ENCODE assay signal across 1 cellular context in the genomic region with DNA sequence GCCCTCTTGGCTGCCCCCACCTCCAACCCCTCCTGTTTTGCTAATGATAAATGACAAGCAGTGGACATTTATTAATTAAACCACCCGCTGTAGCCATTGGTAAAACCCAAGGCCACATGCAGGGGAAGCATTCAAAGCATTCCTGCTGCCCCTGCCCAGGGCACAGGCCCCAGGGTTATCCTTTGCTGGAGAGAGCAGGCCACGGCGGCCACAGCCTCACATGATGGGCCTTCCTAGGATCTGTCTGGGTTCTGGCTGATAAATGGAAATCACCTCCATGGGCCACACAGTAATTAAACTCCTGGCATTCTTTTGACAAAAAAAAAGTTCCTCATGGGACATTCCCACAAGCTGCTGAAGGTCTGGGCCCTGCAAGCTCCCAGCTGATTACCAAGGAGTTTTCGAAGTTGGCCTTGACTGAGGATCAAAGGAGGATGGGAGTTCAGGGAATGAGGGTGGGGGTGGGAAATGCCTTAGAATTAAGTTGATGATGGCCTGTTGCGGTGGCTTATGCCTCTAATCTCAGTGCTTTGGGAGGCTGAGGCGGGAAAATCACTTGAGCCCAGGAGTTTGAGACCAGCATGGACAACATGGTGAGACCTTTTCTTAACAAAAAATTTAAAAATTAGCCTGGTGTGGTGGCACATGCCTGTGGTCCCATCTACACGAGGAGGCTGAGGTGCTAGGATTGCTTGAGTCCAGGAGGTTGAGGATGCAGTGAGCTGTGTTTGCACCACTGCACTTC.
TF ChIP-seq lines count a peak whose summit lies in the region.

No MANE protein-coding gene starts in this region.

TF ChIP-seq in H1, 55 proteins besides CTCF, POLR2A, EP300 and RAD21:
- TF ChIP-seq SP4 (IDR thresholded peaks at IDR 0.05; ENCODE audit: low read length): no peak
- no peak for TF ChIP-seq YY1 (IDR thresholded peaks at IDR 0.05; ENCODE audit: low read depth, low read length)
- TF ChIP-seq ZNF274 (IDR thresholded peaks at IDR 0.05; ENCODE audit: borderline replicate concordance, extremely low read depth, low read length): no peak
- TF ChIP-seq, protein P1, sequence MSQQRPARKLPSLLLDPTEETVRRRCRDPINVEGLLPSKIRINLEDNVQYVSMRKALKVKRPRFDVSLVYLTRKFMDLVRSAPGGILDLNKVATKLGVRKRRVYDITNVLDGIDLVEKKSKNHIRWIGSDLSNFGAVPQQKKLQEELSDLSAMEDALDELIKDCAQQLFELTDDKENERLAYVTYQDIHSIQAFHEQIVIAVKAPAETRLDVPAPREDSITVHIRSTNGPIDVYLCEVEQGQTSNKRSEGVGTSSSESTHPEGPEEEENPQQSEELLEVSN (IDR thresholded peaks at IDR 0.05): peak; percentile 57; the same call in 1 of the 2 replicates
